1 cellular context compared by ENCODE assay signal in the genomic region with DNA sequence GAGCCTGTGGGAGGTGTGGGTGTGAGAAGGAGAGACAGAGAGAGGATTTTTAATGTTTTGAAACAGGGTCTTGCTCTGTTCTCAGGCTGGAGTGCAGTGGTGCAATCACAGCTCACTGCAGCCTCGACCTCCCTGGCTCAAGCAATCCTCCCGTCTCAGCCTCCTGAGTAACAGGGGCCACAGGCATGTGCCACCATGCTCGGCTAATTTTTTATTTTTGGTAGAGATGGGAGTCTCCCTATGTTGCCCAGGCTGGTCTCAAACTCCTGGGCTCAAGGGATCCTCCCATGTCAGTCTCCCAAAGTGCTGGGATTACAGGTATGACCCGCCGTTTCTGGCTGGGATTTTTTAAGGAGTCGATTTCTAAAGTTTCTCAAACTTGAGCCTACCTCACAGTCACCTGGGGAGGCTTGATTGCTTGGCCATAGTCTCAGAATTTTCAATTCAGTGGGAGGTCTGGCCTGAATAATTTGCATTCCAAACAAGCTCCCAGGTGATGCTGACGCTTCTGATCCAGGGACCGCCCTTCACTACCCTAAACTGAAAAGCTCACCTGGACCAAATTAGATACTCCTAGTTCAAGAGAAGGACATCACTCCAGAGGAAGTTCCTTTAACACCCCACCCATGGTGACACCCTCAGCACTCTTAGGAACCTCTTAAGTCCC.
A peak's percentile ranks its signal among the peaks of the same experiment; 100 is the strongest.
TF ChIP-seq lines count a peak whose summit lies in the region.

No MANE protein-coding gene starts in this region.

TF ChIP-seq in HepG2, 621 proteins besides CTCF, POLR2A, EP300 and RAD21 (continued from another document):
- no peak for TF ChIP-seq ZNF615 (CRISPR knock-in tag; IDR thresholded peaks at IDR 0.05; ENCODE audit: borderline replicate concordance)
- TF ChIP-seq ZBTB38 (CRISPR knock-in tag; IDR thresholded peaks at IDR 0.05), result no peak
- peak; percentile 23; the same call in 1 of the 2 replicates for TF ChIP-seq ZNF292 (CRISPR knock-in tag; IDR thresholded peaks at IDR 0.05; ENCODE audit: borderline replicate concordance, low read depth)
- TF ChIP-seq ETV5 (CRISPR knock-in tag; IDR thresholded peaks at IDR 0.05; ENCODE audit: borderline replicate concordance), result no peak
- TF ChIP-seq ZBTB37 (CRISPR knock-in tag; IDR thresholded peaks at IDR 0.05), result 0 out of 2 replicates have a peak, but pooled peaks have one; percentile 31
- TF ChIP-seq FIP1L1 (IDR thresholded peaks at IDR 0.05; ENCODE audit: borderline replicate concordance, insufficient read depth, low read depth, low read length), result no peak
- TF ChIP-seq DNMT3B (CRISPR knock-in tag; conservative IDR thresholded peaks at IDR 0.05), result no peak
- no peak for TF ChIP-seq U2AF1 (optimal IDR thresholded peaks at IDR 0.05; ENCODE audit: low read depth, low read length)
- TF ChIP-seq ZNF547 (CRISPR knock-in tag; IDR thresholded peaks at IDR 0.05), result 0 out of 2 replicates have a peak, but pooled peaks have one; percentile 14
- no peak for TF ChIP-seq SIX1 (CRISPR knock-in tag; IDR thresholded peaks at IDR 0.05; ENCODE audit: borderline replicate concordance)
- no peak for TF ChIP-seq HNRNPUL1 (IDR thresholded peaks at IDR 0.05; ENCODE audit: low read depth, low read length)
- TF ChIP-seq ZNF10 (CRISPR knock-in tag; IDR thresholded peaks at IDR 0.05; ENCODE audit: borderline replicate concordance, low read depth), result no peak
- TF ChIP-seq NFIB (CRISPR knock-in tag; IDR thresholded peaks at IDR 0.05; ENCODE audit: borderline replicate concordance), result no peak
- no peak for TF ChIP-seq CREM (IDR thresholded peaks at IDR 0.05)
- TF ChIP-seq CREM (CRISPR knock-in tag; IDR thresholded peaks at IDR 0.05), result no peak
- 0 out of 2 replicates have a peak, but pooled peaks have one; percentile 11 for TF ChIP-seq ZMAT3 (CRISPR knock-in tag; conservative IDR thresholded peaks at IDR 0.05)
- peak; percentile 94 for TF ChIP-seq ZNF770 (CRISPR knock-in tag; IDR thresholded peaks at IDR 0.05)
- TF ChIP-seq BORCS8-MEF2B (CRISPR knock-in tag; IDR thresholded peaks at IDR 0.05), result no peak
